Comparison of ENCODE assay signal across 23 cellular contexts in genomic region chr1:191125950-191126349, GRCh38.
"Had no signal": no experiment of that assay in that cellular context is flagged by ENCODE, and none has a peak within 500 bp of the region (broad histone marks: within the 10 kb centered on the region; RNA-seq: fewer than 3 reads in every experiment).

No MANE protein-coding gene starts in this region.

- H3K4me3 ChIP-seq: esophagus squamous epithelium, heart right ventricle, left lung, mucosa of descending colon, prostate gland, right atrium auricular region, sigmoid colon, thoracic aorta, tibial nerve, upper lobe of left lung, uterus had no signal

- H3K9me3 ChIP-seq: esophagus squamous epithelium, mucosa of descending colon, prostate gland, thoracic aorta, uterus had no signal

- H3K27ac ChIP-seq: esophagus squamous epithelium, heart right ventricle, left lung, prostate gland, right atrium auricular region, sigmoid colon, thoracic aorta, tibial nerve, upper lobe of left lung, uterus had no signal

- H3K4me1 ChIP-seq: esophagus squamous epithelium, heart right ventricle, left lung, prostate gland, right atrium auricular region, sigmoid colon, tibial nerve, upper lobe of left lung, uterus had no signal

- H3K27me3 ChIP-seq: esophagus squamous epithelium, heart right ventricle, left lung, right atrium auricular region, sigmoid colon, tibial nerve, upper lobe of left lung, uterus had no signal

- ATAC-seq: effector memory CD8-positive, alpha-beta T cell; heart right ventricle; left cardiac atrium; left lung; mucosa of descending colon; natural killer cell treated with Interleukin-12 subunit alpha and Interleukin-12 subunit beta and Interleukin-15 and Interleukin-18, amount 100 ng/mL, for 72 hours; stimulated activated naive B cell treated with anti-CD40 and anti-IgM and Interleukin-4, amounts not matched to agents 10 μg/mL and 1 μg/mL and 100 μg/mL, for 72 hours had no signal

- H3K36me3 ChIP-seq: esophagus squamous epithelium, heart right ventricle, left lung, prostate gland, right atrium auricular region, sigmoid colon, thoracic aorta, tibial nerve, upper lobe of left lung, uterus had no signal

- DNase-seq: cortex of kidney; effector memory CD8-positive, alpha-beta T cell; erythroblast; esophagus squamous epithelium; foreskin melanocyte; glutamatergic neuron; heart right ventricle; hippocampal formation; left cardiac atrium; mesenchymal stem cell; naive B cell; sigmoid colon; stimulated activated CD4-positive, alpha-beta T cell treated with anti-CD3 and anti-CD28 coated beads, Interleukin-2, amount 100 ng/mL, for 48 hours; stimulated activated naive B cell treated with anti-CD40 and anti-IgM and Interleukin-4, amounts not matched to agents 10 μg/mL and 1 μg/mL and 100 μg/mL, for 72 hours; uterus had no signal
